Comparison of ENCODE assay signal across 12 cellular contexts in genomic region chr12:85016423-85016822, GRCh38. TPM values are rescaled to one million over a fixed set of nuclear protein-coding genes. Genes with fewer than 3 reads are reported as not detected.
DNase-seq lines count a peak whose midpoint lies in the region; ATAC-seq and TF ChIP-seq lines count a peak whose summit lies in the region.
"Had no signal": no experiment of that assay in that cellular context is flagged by ENCODE, and none has a peak within 500 bp of the region (broad histone marks: within the 10 kb centered on the region; RNA-seq: fewer than 3 reads in every experiment).

No MANE protein-coding gene starts in this region.

- no TSS peak for BruUV-seq in Calu3 (replicated peaks; lab: Mats Ljungman, UMichigan)

- 51% methylated on average over 1 of the region's 1 CpG for WGBS in right cardiac atrium

- H3K4me1 Mint-ChIP-seq in Calu3 (ENCODE audit: low read depth, unreplicated experiment) = peaks cover 20% of the 10 kb centered on the region
- peaks cover 4% of the 10 kb centered on the region for H3K4me1 Mint-ChIP-seq in neural crest cell
- H3K4me1 Mint-ChIP-seq: activated CD8-positive, alpha-beta memory T cell treated with anti-CD3 and anti-CD28 coated beads, Interleukin-2, amount 10 ng/mL, durations not matched to agents 7 days and 5 days had no signal

- H3K27ac Mint-ChIP-seq in Calu3 (ENCODE audit: unreplicated experiment) (peak overlapping the region; percentile 54), neural crest cell (ENCODE audit: unreplicated experiment) (peak overlapping the region; percentile 60)
- H3K27ac Mint-ChIP-seq: activated CD8-positive, alpha-beta memory T cell treated with anti-CD3 and anti-CD28 coated beads, Interleukin-2, amount 10 ng/mL, durations not matched to agents 7 days and 5 days had no signal

- no peak for DNase-seq in Calu3
- DNase-seq in NCI-H69 (lab: John Stamatoyannopoulos, UW) = peak; percentile 38
- peak in 2 of 10 donors; percentile 12 to 42 for DNase-seq in dorsolateral prefrontal cortex
- no peak for DNase-seq in neural crest cell (ENCODE audit: low read depth, low spot score)
- DNase-seq in stimulated activated CD4-positive, alpha-beta T cell treated with anti-CD3 and anti-CD28 coated beads, Interleukin-4, amount 100 ng/mL, for 4 hours = no peak
- DNase-seq in right cardiac atrium = no peak
- DNase-seq: activated CD8-positive, alpha-beta memory T cell treated with anti-CD3 and anti-CD28 coated beads, Interleukin-2, amount 10 ng/mL, durations not matched to agents 7 days and 5 days; DND-41; small intestine had no signal

- no peaks in the 10 kb centered on the region for H3K4me1 ChIP-seq in right cardiac atrium (ENCODE audit: control insufficient read depth, insufficient read depth, low read length)

- H3K36me3 Mint-ChIP-seq in Calu3 (ENCODE audit: insufficient read depth, unreplicated experiment) (no peaks in the 10 kb centered on the region), neural crest cell (ENCODE audit: low read depth) (no peaks in the 10 kb centered on the region)
- H3K36me3 Mint-ChIP-seq: activated CD8-positive, alpha-beta memory T cell treated with anti-CD3 and anti-CD28 coated beads, Interleukin-2, amount 10 ng/mL, durations not matched to agents 7 days and 5 days had no signal

- no peak overlapping the region for H3K4me3 Mint-ChIP-seq in Calu3 (ENCODE audit: low read depth, unreplicated experiment)
- no peak overlapping the region for H3K4me3 Mint-ChIP-seq in neural crest cell
- H3K4me3 Mint-ChIP-seq: activated CD8-positive, alpha-beta memory T cell treated with anti-CD3 and anti-CD28 coated beads, Interleukin-2, amount 10 ng/mL, durations not matched to agents 7 days and 5 days had no signal

- intact Hi-C loops in Calu3 (cut with micrococcal nuclease; ENCODE audit: unreplicated experiment) = no loop called here
- intact Hi-C loops in dorsolateral prefrontal cortex (cut with DNase I) = no loop called here
- intact Hi-C loops in right cardiac atrium (cut with DNase I) = no loop called here

- no peak for ATAC-seq in GM18511 (IDR thresholded peaks at IDR 0.05; ENCODE audit: unreplicated experiment)
- no peak for ATAC-seq in HG03432 (IDR thresholded peaks at IDR 0.05; ENCODE audit: unreplicated experiment)
- no peak for ATAC-seq in right cardiac atrium
- ATAC-seq: activated CD8-positive, alpha-beta memory T cell treated with anti-CD3 and anti-CD28 coated beads, Interleukin-2, amount 10 ng/mL, durations not matched to agents 7 days and 5 days had no signal

- CTCF ChIA-PET in Calu3 (lab: Charles Lee) = no interaction called here

- no peaks in the 10 kb centered on the region for H3K9me3 ChIP-seq in right cardiac atrium (ENCODE audit: control insufficient read depth, low read length)

- TF ChIP-seq CTCF in Calu3 (IDR thresholded peaks at IDR 0.05; ENCODE audit: unreplicated experiment) (no peak), dorsolateral prefrontal cortex (IDR thresholded peaks at IDR 0.05 in 54 of 56, conservative IDR thresholded peaks at IDR 0.05 in 2 of 56; ENCODE audit: low read depth in 1 of 56, partially characterized antibody in 56 of 56) (no peak), neural crest cell (conservative IDR thresholded peaks at IDR 0.05) (no peak)

- H3K27me3 ChIP-seq in dorsolateral prefrontal cortex = no peaks in the 10 kb centered on the region
- no peaks in the 10 kb centered on the region for H3K27me3 ChIP-seq in right cardiac atrium (ENCODE audit: control insufficient read depth, insufficient read depth)

- peak overlapping the region in 5 of 59 donors; percentile 3 to 29 (median 16) for H3K4me3 ChIP-seq in dorsolateral prefrontal cortex
- H3K4me3 ChIP-seq in right cardiac atrium (ENCODE audit: low read length) = no peak overlapping the region
- H3K4me3 ChIP-seq: PC-9 had no signal

- H3K27me3 Mint-ChIP-seq in Calu3 (ENCODE audit: unreplicated experiment) (no peaks in the 10 kb centered on the region), neural crest cell (ENCODE audit: low read depth) (no peaks in the 10 kb centered on the region)
- H3K27me3 Mint-ChIP-seq: activated CD8-positive, alpha-beta memory T cell treated with anti-CD3 and anti-CD28 coated beads, Interleukin-2, amount 10 ng/mL, durations not matched to agents 7 days and 5 days had no signal

- H3K9me3 Mint-ChIP-seq in Calu3 (ENCODE audit: low read depth, unreplicated experiment) (no peaks in the 10 kb centered on the region), neural crest cell (peaks cover 2% of the 10 kb centered on the region)

- peak overlapping the region in 46 of 59 donors; percentile 1 to 88 (median 62) for H3K27ac ChIP-seq in dorsolateral prefrontal cortex
- H3K27ac ChIP-seq in right cardiac atrium (ENCODE audit: low read length) = no peak overlapping the region
- H3K27ac ChIP-seq: PC-9 had no signal

RNA-seq across cellular contexts. Expression of gene TSPAN19, which starts 19.7 kb away (rescaled TPM):
- not detected in 2 replicates for total RNA-seq in Calu3 (2022)
- total RNA-seq in dorsolateral prefrontal cortex = 10 to 100 TPM in 1 of 120 experiments, 1 to 10 TPM in 109, under 1 TPM in 10; 0.21 to 30.1 (median 2.3) TPM
- total RNA-seq in neural crest cell = 0.36 and 0.84 TPM in 2 replicates
- total RNA-seq in right cardiac atrium = under 1 TPM in 1 of 4 donors, not detected in 3; 0.85 TPM
- 0.07 TPM for polyA plus RNA-seq in right cardiac atrium
- total RNA-seq: activated CD8-positive, alpha-beta memory T cell treated with anti-CD3 and anti-CD28 coated beads, Interleukin-2, amount 10 ng/mL, durations not matched to agents 7 days and 5 days; PC-9 had no signal

RNA-seq across cellular contexts. Expression of gene LRRIQ1, which starts 19.7 kb away (rescaled TPM):
- total RNA-seq in Calu3 (2022) (1.4 and 2.1 TPM in 2 replicates), dorsolateral prefrontal cortex (10 to 100 TPM in 2 of 120 experiments, 1 to 10 TPM in 115, under 1 TPM in 3; 0.56 to 11.7 (median 2.6) TPM), neural crest cell (3.8 and 4.3 TPM in 2 replicates), right cardiac atrium (under 1 TPM; 0.17 to 0.48 (median 0.46) TPM)
- 0.07 TPM for polyA plus RNA-seq in right cardiac atrium
- total RNA-seq: activated CD8-positive, alpha-beta memory T cell treated with anti-CD3 and anti-CD28 coated beads, Interleukin-2, amount 10 ng/mL, durations not matched to agents 7 days and 5 days had no signal
